12 cellular contexts compared by ENCODE assay signal in genomic region chr2:190763901-190764514, GRCh38.
DNase-seq lines count a peak whose midpoint lies in the region; ATAC-seq lines count a peak whose summit lies in the region.
"Had no signal": no experiment of that assay in that cellular context is flagged by ENCODE, and none has a peak within 500 bp of the region (broad histone marks: within the 10 kb centered on the region; RNA-seq: fewer than 3 reads in every experiment).

No MANE protein-coding gene starts in this region.

- H3K9me3 Mint-ChIP-seq in activated CD8-positive, alpha-beta memory T cell treated with anti-CD3 and anti-CD28 coated beads, Interleukin-2, amount 10 ng/mL, durations not matched to agents 7 days and 5 days (ENCODE audit: low read depth), result no peaks in the 10 kb centered on the region
- no peaks in the 10 kb centered on the region for H3K9me3 Mint-ChIP-seq in activated naive CD8-positive, alpha-beta T cell treated with anti-CD3 and anti-CD28 coated beads, Interleukin-2, amount 50 U/mL, for 24 hours
- no peaks in the 10 kb centered on the region for H3K9me3 Mint-ChIP-seq in immature natural killer cell

- ATAC-seq in activated CD8-positive, alpha-beta memory T cell treated with anti-CD3 and anti-CD28 coated beads, Interleukin-2, amount 10 ng/mL, durations not matched to agents 7 days and 5 days, result no peak
- ATAC-seq in HG02884 (IDR thresholded peaks at IDR 0.05; ENCODE audit: unreplicated experiment), result peak; percentile 75
- ATAC-seq in activated naive CD8-positive, alpha-beta T cell treated with anti-CD3 and anti-CD28 coated beads, Interleukin-2, amount 50 U/mL, for 24 hours, result peak; percentile 72

- no peak overlapping the region for H3K4me3 Mint-ChIP-seq in activated CD8-positive, alpha-beta memory T cell treated with anti-CD3 and anti-CD28 coated beads, Interleukin-2, amount 10 ng/mL, durations not matched to agents 7 days and 5 days
- H3K4me3 Mint-ChIP-seq in activated naive CD8-positive, alpha-beta T cell treated with anti-CD3 and anti-CD28 coated beads, Interleukin-2, amount 50 U/mL, for 24 hours, result no peak overlapping the region
- no peak overlapping the region for H3K4me3 Mint-ChIP-seq in immature natural killer cell

- DNase-seq in activated CD8-positive, alpha-beta memory T cell treated with anti-CD3 and anti-CD28 coated beads for 4 hours (ENCODE audit: low read depth in 2 of 2), result peak; percentile 17 to 35
- no peak for DNase-seq in activated CD8-positive, alpha-beta memory T cell treated with anti-CD3 and anti-CD28 coated beads, Interleukin-2, amount 10 ng/mL, durations not matched to agents 7 days and 5 days
- DNase-seq in activated naive CD8-positive, alpha-beta T cell treated with anti-CD3 and anti-CD28 coated beads, Interleukin-2, amount 50 U/mL, for 24 hours, result no peak
- peak; percentile 22 to 81 for DNase-seq in stimulated activated CD4-positive, alpha-beta T cell treated with anti-CD3 and anti-CD28 coated beads, Interleukin-4, amount 100 ng/mL, for 4 hours
- no peak for DNase-seq in HT-29 (ENCODE audit: low spot score)
- DNase-seq in middle frontal gyrus (ENCODE audit: extremely low spot score, low spot score), result no peak
- no peak for DNase-seq in immature natural killer cell
- DNase-seq: H7, KG1, midbrain, NCI-H774 had no signal

- CTCF ChIA-PET in activated CD8-positive, alpha-beta memory T cell treated with anti-CD3 and anti-CD28 coated beads, Interleukin-2, amount 10 ng/mL, durations not matched to agents 7 days and 5 days (lab: Charles Lee), result interaction anchor here (0.8 kb wide), 1 partner anchor 270 kb away, joined by 3 read pairs; no protein-coding TSS in a partner anchor

- H3K27me3 Mint-ChIP-seq in activated CD8-positive, alpha-beta memory T cell treated with anti-CD3 and anti-CD28 coated beads, Interleukin-2, amount 10 ng/mL, durations not matched to agents 7 days and 5 days, result no peaks in the 10 kb centered on the region
- H3K27me3 Mint-ChIP-seq in activated naive CD8-positive, alpha-beta T cell treated with anti-CD3 and anti-CD28 coated beads, Interleukin-2, amount 50 U/mL, for 24 hours, result peaks cover 5% of the 10 kb centered on the region
- H3K27me3 Mint-ChIP-seq in immature natural killer cell (ENCODE audit: low read depth in 3 of 3), result peaks cover 0 to 4% (median 2%) of the 10 kb centered on the region in 3 donors

- no peak overlapping the region for H3K27ac Mint-ChIP-seq in activated CD8-positive, alpha-beta memory T cell treated with anti-CD3 and anti-CD28 coated beads, Interleukin-2, amount 10 ng/mL, durations not matched to agents 7 days and 5 days
- peak overlapping the region; percentile 7 for H3K27ac Mint-ChIP-seq in activated naive CD8-positive, alpha-beta T cell treated with anti-CD3 and anti-CD28 coated beads, Interleukin-2, amount 50 U/mL, for 24 hours
- no peak overlapping the region for H3K27ac Mint-ChIP-seq in immature natural killer cell

- H3K4me1 Mint-ChIP-seq in activated CD8-positive, alpha-beta memory T cell treated with anti-CD3 and anti-CD28 coated beads, Interleukin-2, amount 10 ng/mL, durations not matched to agents 7 days and 5 days, result peaks cover 27% of the 10 kb centered on the region
- peaks cover 51% of the 10 kb centered on the region for H3K4me1 Mint-ChIP-seq in activated naive CD8-positive, alpha-beta T cell treated with anti-CD3 and anti-CD28 coated beads, Interleukin-2, amount 50 U/mL, for 24 hours
- H3K4me1 Mint-ChIP-seq in immature natural killer cell, result peaks cover 0 to 6% of the 10 kb centered on the region in 2 donors

- peaks cover 9% of the 10 kb centered on the region for H3K36me3 Mint-ChIP-seq in activated CD8-positive, alpha-beta memory T cell treated with anti-CD3 and anti-CD28 coated beads, Interleukin-2, amount 10 ng/mL, durations not matched to agents 7 days and 5 days
- no peaks in the 10 kb centered on the region for H3K36me3 Mint-ChIP-seq in activated naive CD8-positive, alpha-beta T cell treated with anti-CD3 and anti-CD28 coated beads, Interleukin-2, amount 50 U/mL, for 24 hours (ENCODE audit: low read depth)
- H3K36me3 Mint-ChIP-seq in immature natural killer cell, result no peaks in the 10 kb centered on the region

Comparison
In these comparisons a context has a peak if more than half of its experiments do, and no peak if none do; other contexts are left out.
1. DNase-seq: peak in activated CD8-positive, alpha-beta memory T cell treated with anti-CD3 and anti-CD28 coated beads for 4 hours (2 of 2) and stimulated activated CD4-positive, alpha-beta T cell treated with anti-CD3 and anti-CD28 coated beads, Interleukin-4, amount 100 ng/mL, for 4 hours (2 of 2); none in activated CD8-positive, alpha-beta memory T cell treated with anti-CD3 and anti-CD28 coated beads, Interleukin-2, amount 10 ng/mL, durations not matched to agents 7 days and 5 days (single experiment), activated naive CD8-positive, alpha-beta T cell treated with anti-CD3 and anti-CD28 coated beads, Interleukin-2, amount 50 U/mL, for 24 hours (single experiment), HT-29 (single experiment), middle frontal gyrus (single experiment) and immature natural killer cell (0 of 3).